Comparison of ENCODE assay signal across 8 cellular contexts in the genomic region with DNA sequence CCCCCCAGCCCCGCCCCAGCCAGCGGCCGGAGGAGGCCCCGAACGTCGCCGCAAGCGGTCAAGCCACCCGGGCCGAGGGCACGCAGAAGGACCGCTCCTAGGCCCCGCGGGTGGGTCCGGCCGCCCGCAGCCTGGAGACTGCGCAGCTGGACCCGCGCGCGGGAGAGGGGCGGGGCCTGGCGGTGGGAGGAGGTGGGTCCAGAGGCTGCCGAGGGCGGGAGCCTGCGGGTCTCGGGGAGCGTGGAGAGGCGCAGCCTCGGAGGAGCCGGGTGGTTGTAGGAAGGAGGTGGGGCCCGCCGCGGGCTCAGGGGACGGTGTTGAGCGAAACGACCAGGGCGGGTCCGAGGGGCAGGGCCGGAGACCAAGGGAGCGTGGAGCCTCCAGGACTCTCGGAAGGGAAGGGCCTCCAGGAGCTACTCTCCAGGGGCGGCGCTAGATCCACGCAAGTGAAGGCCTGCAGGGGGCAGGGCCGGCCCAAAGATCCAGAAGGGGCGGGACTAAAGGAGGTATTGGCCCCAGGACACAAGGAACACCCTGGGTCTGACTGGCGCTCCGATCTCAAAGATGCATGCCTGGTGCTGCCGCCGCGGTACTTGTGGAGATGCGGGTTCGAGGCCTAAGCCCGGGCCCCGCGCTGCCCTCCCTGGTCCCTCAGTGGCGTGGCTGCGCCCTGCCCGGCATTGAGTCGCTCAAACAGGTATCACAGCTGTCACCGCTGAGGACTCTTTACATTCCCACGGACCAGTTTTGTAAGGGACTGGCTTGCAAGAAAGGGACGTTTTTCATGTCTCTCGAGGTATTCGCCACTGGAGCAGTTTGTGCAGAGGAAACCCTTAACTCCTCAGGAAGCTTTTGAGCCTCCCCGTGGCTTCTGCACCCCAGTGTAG. TPM values are rescaled to one million over a fixed set of nuclear protein-coding genes. Genes with fewer than 3 reads are reported as not detected.
DNase-seq lines count a peak whose midpoint lies in the region; ATAC-seq and TF ChIP-seq lines count a peak whose summit lies in the region.

No MANE protein-coding gene starts in this region.

- no peaks in the 10 kb centered on the region for H3K27me3 ChIP-seq in endodermal cell (ENCODE audit: control insufficient read depth, insufficient read depth, low read length, poor library complexity, severe bottlenecking)

- H3K27ac ChIP-seq in endodermal cell (ENCODE audit: low read depth, low read length) (no peak overlapping the region), mesodermal cell (ENCODE audit: low read depth, low read length, severe bottlenecking) (no peak overlapping the region)

- H3K4me1 Mint-ChIP-seq in CD14-positive monocyte, result peaks cover 21% of the 10 kb centered on the region
- no peaks in the 10 kb centered on the region for H3K4me1 Mint-ChIP-seq in endodermal cell

- H3K4me1 ChIP-seq in endodermal cell (ENCODE audit: control insufficient read depth, insufficient read depth, low read length), result no peaks in the 10 kb centered on the region
- H3K4me1 ChIP-seq in mesodermal cell (ENCODE audit: control insufficient read depth, insufficient read depth, low read length, poor library complexity, severe bottlenecking), result no peaks in the 10 kb centered on the region

- 7 to 14% methylated on average over 6 to 49 of the region's 68 CpGs for WGBS in endodermal cell (ENCODE audit: insufficient coverage in 1 of 2, insufficient read length in 1 of 2), 2 experiments
- WGBS in mesodermal cell (ENCODE audit: insufficient coverage in 2 of 2), 2 experiments, result 4 to 5% methylated on average over 25 to 39 of the region's 68 CpGs

- peak; percentile 79 for ATAC-seq in GM19395 (IDR thresholded peaks at IDR 0.05; ENCODE audit: unreplicated experiment)
- peak; percentile 80 for ATAC-seq in HG03565 (IDR thresholded peaks at IDR 0.05; ENCODE audit: unreplicated experiment)

- H3K4me3 ChIP-seq in endodermal cell (ENCODE audit: low read length) (peak overlapping the region; percentile 69), mesodermal cell (ENCODE audit: extremely low read depth, insufficient read depth, low read length, poor library complexity, severe bottlenecking) (peak overlapping the region; percentile 52)

- H3K27ac Mint-ChIP-seq in CD14-positive monocyte (peak overlapping the region in 6 of 7 donors; percentile 46 to 86 (median 80)), endodermal cell (no peak overlapping the region)

- H3K9me3 ChIP-seq in endodermal cell (ENCODE audit: control insufficient read depth, low read length), result no peaks in the 10 kb centered on the region
- H3K9me3 ChIP-seq in mesodermal cell (ENCODE audit: control insufficient read depth, low read length), result no peaks in the 10 kb centered on the region

- intact Hi-C loops in CD14-positive monocyte (cut with micrococcal nuclease), result loop anchor here (5.0 to 10.0 kb wide), 3 partner anchors 53 to 153 kb away; a partner anchor contains a TSS

- TF ChIP-seq CTCF in CD14-positive monocyte (IDR thresholded peaks at IDR 0.05), result peak; percentile 66
- TF ChIP-seq CTCF in endodermal cell (conservative IDR thresholded peaks at IDR 0.05), result peak; percentile 64

- H3K27me3 Mint-ChIP-seq in CD14-positive monocyte (ENCODE audit: low read depth in 3 of 3) (peaks cover 0 to 13% (median 10%) of the 10 kb centered on the region in 3 donors), endodermal cell (ENCODE audit: insufficient read depth) (peaks cover 3% of the 10 kb centered on the region)

- H3K36me3 Mint-ChIP-seq in CD14-positive monocyte (peaks cover 17 to 20% of the 10 kb centered on the region in 2 donors), endodermal cell (ENCODE audit: low read depth) (peaks cover 12% of the 10 kb centered on the region)

- H3K4me3 Mint-ChIP-seq in CD14-positive monocyte (peak overlapping the region; percentile 83 to 84), endodermal cell (peak overlapping the region; percentile 59)

- peaks cover 8% of the 10 kb centered on the region for H3K36me3 ChIP-seq in endodermal cell (ENCODE audit: control insufficient read depth, insufficient read depth, low read length)
- H3K36me3 ChIP-seq in mesodermal cell (ENCODE audit: control insufficient read depth, insufficient read depth, low read length), result peaks cover 18% of the 10 kb centered on the region

- DNase-seq in CD14-positive monocyte (ENCODE audit: low spot score) (peak; percentile 80), NCI-H774 (lab: John Stamatoyannopoulos, UW) (peak; percentile 65), endodermal cell (peak; percentile 92)
- peak; percentile 86 for DNase-seq in activated CD8-positive, alpha-beta memory T cell treated with anti-CD3 and anti-CD28 coated beads for 24 hours
- DNase-seq in stimulated activated CD8-positive, alpha-beta memory T cell treated with anti-CD3 and anti-CD28 coated beads, Interleukin-15, amount 100 ng/mL, for 4 hours (ENCODE audit: low read depth in 2 of 2), result peak; percentile 44 to 48

- H3K9me3 Mint-ChIP-seq in CD14-positive monocyte, result peaks cover 0 to 12% (median 0%) of the 10 kb centered on the region in 7 donors
- H3K9me3 Mint-ChIP-seq in endodermal cell, result peaks cover 63% of the 10 kb centered on the region

- no peak overlapping the region for H3K9ac ChIP-seq in endodermal cell (ENCODE audit: extremely low read depth, low read length, poor library complexity, severe bottlenecking)

RNA-seq across cellular contexts. Expression of a gene that starts 5.9 kb away (rescaled TPM):
- polyA plus RNA-seq in CD14-positive monocyte, result 10 to 100 TPM; 86.8 to 86.9 TPM
- 10 to 100 TPM; 78.6 to 83.3 TPM for total RNA-seq in endodermal cell
- polyA plus RNA-seq in endodermal cell (2013, experiment 1 of 2), result 76.0 TPM
- polyA plus RNA-seq in endodermal cell (2013, experiment 2 of 2), result 62.0 TPM
- 69.0 TPM for polyA plus RNA-seq in mesodermal cell (2013, experiment 1 of 2)
- 64.0 TPM for polyA plus RNA-seq in mesodermal cell (2013, experiment 2 of 2)

RNA-seq across cellular contexts. Expression of a gene that starts 6.1 kb away (rescaled TPM):
- 10 to 100 TPM; 71.7 to 78.3 TPM for polyA plus RNA-seq in CD14-positive monocyte
- 10 to 100 TPM; 46.6 to 69.0 TPM for total RNA-seq in endodermal cell
- polyA plus RNA-seq in endodermal cell (2013, experiment 1 of 2), result 57.8 TPM
- polyA plus RNA-seq in endodermal cell (2013, experiment 2 of 2), result 51.3 TPM
- 55.0 TPM for polyA plus RNA-seq in mesodermal cell (2013, experiment 1 of 2)
- 55.0 TPM for polyA plus RNA-seq in mesodermal cell (2013, experiment 2 of 2)

RNA-seq across cellular contexts. Expression of a gene that starts 19.8 kb away (rescaled TPM):
- 10 to 100 TPM; 18.4 to 21.6 TPM for polyA plus RNA-seq in CD14-positive monocyte
- total RNA-seq in endodermal cell, result 10 to 100 TPM; 22.8 to 24.7 TPM
- polyA plus RNA-seq in endodermal cell (2013, experiment 1 of 2), result 14.2 TPM
- 17.5 TPM for polyA plus RNA-seq in endodermal cell (2013, experiment 2 of 2)
- polyA plus RNA-seq in mesodermal cell (2013, experiment 1 of 2), result 22.6 TPM
- 18.7 TPM for polyA plus RNA-seq in mesodermal cell (2013, experiment 2 of 2)

RNA-seq across cellular contexts. Expression of a gene that starts 27.2 kb away (rescaled TPM):
- polyA plus RNA-seq in CD14-positive monocyte, result 1 to 10 TPM; 6.7 to 9.9 TPM
- total RNA-seq in endodermal cell, result 10 to 100 TPM; 26.2 to 94.0 TPM
- 17.8 TPM for polyA plus RNA-seq in endodermal cell (2013, experiment 1 of 2)
- polyA plus RNA-seq in endodermal cell (2013, experiment 2 of 2), result 16.2 TPM
- polyA plus RNA-seq in mesodermal cell (2013, experiment 1 of 2), result 6.9 TPM
- polyA plus RNA-seq in mesodermal cell (2013, experiment 2 of 2), result 7.1 TPM

RNA-seq across cellular contexts. Expression of a gene that starts 56.2 kb away (rescaled TPM):
- not detected for polyA plus RNA-seq in CD14-positive monocyte
- 1 to 10 TPM; 2.9 to 4.0 TPM for total RNA-seq in endodermal cell
- polyA plus RNA-seq in endodermal cell (2013, experiment 1 of 2), result 41.3 TPM
- 47.1 TPM for polyA plus RNA-seq in endodermal cell (2013, experiment 2 of 2)
- polyA plus RNA-seq in mesodermal cell (2013, experiment 1 of 2), result 18.0 TPM
- polyA plus RNA-seq in mesodermal cell (2013, experiment 2 of 2), result 12.3 TPM
